8 cellular contexts compared by ENCODE assay signal in the genomic region with DNA sequence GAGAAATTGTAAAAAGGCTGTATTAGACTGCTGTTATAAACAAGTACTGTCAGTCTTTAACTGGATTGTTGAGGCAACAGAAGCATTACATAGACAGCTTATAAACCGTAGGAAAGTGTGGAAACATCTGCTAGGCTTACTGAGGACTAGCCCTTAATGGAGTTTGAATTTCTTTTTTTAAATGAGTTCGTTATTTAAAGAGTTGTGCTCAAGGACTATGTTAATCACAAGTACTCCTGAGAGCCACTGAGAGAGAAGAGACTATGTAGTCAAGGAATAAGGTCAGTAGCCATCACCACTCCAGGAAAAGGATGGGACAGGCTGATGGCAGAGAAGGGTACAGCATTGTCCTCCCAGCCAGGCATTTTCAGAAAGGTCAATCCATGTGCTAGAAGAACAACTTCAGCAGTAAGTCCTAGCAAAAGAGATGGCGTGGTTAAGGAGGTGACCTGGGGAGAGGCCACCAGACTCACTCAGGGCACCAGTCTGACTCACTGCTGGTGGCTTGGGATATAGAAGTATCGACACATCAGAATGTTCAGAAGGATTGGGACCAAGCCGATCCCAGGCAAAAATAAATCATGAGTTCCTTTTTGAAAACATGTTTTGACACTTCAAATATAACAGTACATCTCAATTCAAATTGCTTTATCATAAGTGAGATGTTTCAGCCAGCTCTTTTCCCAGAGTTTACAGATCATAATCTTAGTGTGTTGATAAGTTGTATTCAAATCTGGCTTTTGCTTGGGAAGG. TPM values are rescaled to one million over a fixed set of nuclear protein-coding genes. Genes with fewer than 3 reads are reported as not detected.
A peak's percentile ranks its signal among the peaks of the same experiment; 100 is the strongest.
DNase-seq lines count a peak whose midpoint lies in the region; ATAC-seq, FAIRE-seq and TF ChIP-seq lines count a peak whose summit lies in the region.

No MANE protein-coding gene starts in this region.

- H3K9me3 ChIP-seq in HUES64 (ENCODE audit: insufficient read depth, low read depth, low read length), result no peaks in the 10 kb centered on the region
- H3K9me3 ChIP-seq in HepG2 (ENCODE audit: low read length), result no peaks in the 10 kb centered on the region

- H3K9me3 Mint-ChIP-seq in Calu3 (ENCODE audit: low read depth, unreplicated experiment), result no peaks in the 10 kb centered on the region

- H3K36me3 ChIP-seq in HUES64 (ENCODE audit: insufficient read depth, low read length) (peaks cover 41% of the 10 kb centered on the region), HepG2 (replicated peaks in 1 of 2; ENCODE audit: control insufficient read depth in 1 of 2, insufficient read depth in 2 of 2, low read length in 2 of 2) (peaks cover 9 to 28% of the 10 kb centered on the region in 2 experiments)

- TF ChIP-seq EP300 in HepG2 (IDR thresholded peaks at IDR 0.05; ENCODE audit: low read depth in 2 of 2, low read length in 2 of 2) (no peak), HepG2 (CRISPR knock-in tag; IDR thresholded peaks at IDR 0.05; ENCODE audit: borderline replicate concordance) (no peak)

- H4K20me1 ChIP-seq in HepG2 (ENCODE audit: insufficient read depth, low read length), result peaks cover 40% of the 10 kb centered on the region

- TF ChIP-seq POLR2A in HepG2 (IDR thresholded peaks at IDR 0.05; ENCODE audit: insufficient read depth in 1 of 2, low read depth in 2 of 2, low read length in 2 of 2), result peak; percentile 48 to 76; a peak in 3 of 4 replicates

- ATAC-seq in HepG2 (peak; percentile 65), GM21576 (IDR thresholded peaks at IDR 0.05; ENCODE audit: unreplicated experiment) (no peak)

- no peak overlapping the region for H3K4me2 ChIP-seq in HepG2 (ENCODE audit: low read depth, low read length)

- H3K4me3 ChIP-seq in HUES64 (ENCODE audit: low read length), result no peak overlapping the region
- H3K4me3 ChIP-seq in HepG2 (replicated peaks in 1 of 3; ENCODE audit: insufficient read depth in 1 of 3, low read depth in 2 of 3, low read length in 3 of 3), result no peak overlapping the region

- intact Hi-C loops in Calu3 (cut with micrococcal nuclease; ENCODE audit: unreplicated experiment) (no loop called here), HepG2 (cut with micrococcal nuclease; ENCODE audit: unreplicated experiment) (loop anchor here (5.0 kb wide), 1 partner anchor 216 kb away; no protein-coding TSS in a partner anchor)

- H3K4me1 Mint-ChIP-seq in Calu3 (ENCODE audit: low read depth, unreplicated experiment), result peaks cover 25% of the 10 kb centered on the region

- H3K27ac Mint-ChIP-seq in Calu3 (ENCODE audit: unreplicated experiment), result peak overlapping the region; percentile 85

- peaks cover 14% of the 10 kb centered on the region for H3K79me2 ChIP-seq in HepG2 (ENCODE audit: insufficient read depth, low read length)

- peak overlapping the region; percentile 30; the same call in 1 of the 2 replicates for H3K27ac ChIP-seq in HUES64 (ENCODE audit: low read depth, low read length)
- no peak overlapping the region for H3K27ac ChIP-seq in HepG2 (ENCODE audit: extremely low read length, insufficient read depth, low read length)

- H3K4me3 Mint-ChIP-seq in Calu3 (ENCODE audit: low read depth, unreplicated experiment), result no peak overlapping the region

- H3K27me3 Mint-ChIP-seq in Calu3 (ENCODE audit: unreplicated experiment), result no peaks in the 10 kb centered on the region

- no peak for TF ChIP-seq CTCF in Calu3 (IDR thresholded peaks at IDR 0.05; ENCODE audit: unreplicated experiment)
- TF ChIP-seq CTCF in HepG2 (CRISPR knock-in tag; IDR thresholded peaks at IDR 0.05), result no peak

- H3K27me3 ChIP-seq in HUES64 (ENCODE audit: insufficient read depth, low read length) (no peaks in the 10 kb centered on the region), HepG2 (ENCODE audit: control insufficient read depth in 1 of 2, insufficient read depth in 2 of 2, low read length in 2 of 2) (no peaks in the 10 kb centered on the region; a peak in 1 of 5 replicates)

- no peak for FAIRE-seq in HepG2 (lab: Jason Lieb, UNC)

- BruUV-seq in Calu3 (replicated peaks; lab: Mats Ljungman, UMichigan), result no TSS peak
- no TSS peak for BruUV-seq in HepG2 (replicated peaks; lab: Mats Ljungman, UMichigan)

- no peak for TF ChIP-seq RAD21 in HepG2 (CRISPR knock-in tag; IDR thresholded peaks at IDR 0.05)

- DNase-seq in Calu3 (no peak), HepG2 (ENCODE audit: low spot score) (peak; percentile 20), HPDE6-E6E7 (ENCODE audit: extremely low spot score) (no peak), occipital lobe (lab: John Stamatoyannopoulos, UW) (no peak), superior temporal gyrus (ENCODE audit: extremely low spot score) (no peak)
- peak; percentile 60 for DNase-seq in activated CD8-positive, alpha-beta memory T cell treated with anti-CD3 and anti-CD28 coated beads, Interleukin-2, amount 50 U/mL, for 48 hours

- POLR2A ChIA-PET in HepG2 (lab: Yijun Ruan, JAX), result interaction anchor here (1.7 to 2.6 kb wide), 2 partner anchors 22 to 214 kb away, joined by 6 to 8 read pairs; a partner anchor contains a TSS

- H3K36me3 Mint-ChIP-seq in Calu3 (ENCODE audit: insufficient read depth, unreplicated experiment), result peaks cover 64% of the 10 kb centered on the region

- in situ Hi-C loops in HepG2 (cut with HindIII; ENCODE audit: extremely low pct_ligation_motif_present, low pct_unique_long_range_greater_than_20kb), result loop anchor here (10.0 kb wide), 2 partner anchors 224 to 734 kb away; no protein-coding TSS in a partner anchor

- H2AFZ ChIP-seq in HepG2 (ENCODE audit: low read length), result no peak overlapping the region

- H3K9ac ChIP-seq in HUES64 (ENCODE audit: low read depth, low read length), result no peak overlapping the region
- H3K9ac ChIP-seq in HepG2 (ENCODE audit: insufficient read depth, low read depth, low read length), result no peak overlapping the region

- H3K4me1 ChIP-seq in HUES64 (ENCODE audit: insufficient read depth, low read length) (peaks cover 11% of the 10 kb centered on the region), HepG2 (ENCODE audit: insufficient read depth, low read length) (peaks cover 46% of the 10 kb centered on the region)

- CTCF ChIA-PET in Calu3 (lab: Charles Lee) (interaction anchor here (0.6 kb wide), 2 partner anchors 269 to 671 kb away, joined by 3 to 7 read pairs; no protein-coding TSS in a partner anchor), HepG2 (lab: Yijun Ruan, JAX; ENCODE audit: low intra/inter-chr PET ratio, low total read pairs) (no interaction called here)

- 81% methylated on average over 5 of the region's 5 CpGs for whole genome bisulfite sequencing in HUES64
- 61% methylated on average over 5 of the region's 5 CpGs for WGBS in HepG2 (ENCODE audit: low lambda C conversion rate)

RNA-seq across cellular contexts. Expression of a gene that starts 6.4 kb away (rescaled TPM):
- total RNA-seq in Calu3 (2022), result 1,002 and 1,082 TPM in 2 replicates
- polyA plus RNA-seq in HUES64 (2013, experiment 1 of 2), result 2,254 TPM
- polyA plus RNA-seq in HUES64 (2013, experiment 2 of 2), result 2,391 TPM
- total RNA-seq in HepG2 (2016; rRNA removed; fragmentation: Illumina TruSeq; extraction: Trizol), result 3,224 and 3,551 TPM in 2 replicates
- total RNA-seq in HepG2 (2016; cell fraction: cytosol; rRNA removed; fragmentation: Illumina TruSeq; extraction: Trizol; ENCODE audit: low read depth), result 10,695 and 12,100 TPM in 2 replicates
- 3,292 and 3,559 TPM in 2 replicates for total RNA-seq in HepG2 (2016; cell fraction: insoluble cytoplasmic fraction; rRNA removed; fragmentation: Illumina TruSeq; extraction: Trizol)
- total RNA-seq in HepG2 (2016; cell fraction: membrane; rRNA removed; fragmentation: Illumina TruSeq; extraction: Trizol), result 12,582 and 12,681 TPM in 2 replicates
- 1,009 and 1,091 TPM in 2 replicates for total RNA-seq in HepG2 (2016; cell fraction: nucleus; rRNA removed; fragmentation: Illumina TruSeq; extraction: Trizol)
- polyA plus RNA-seq in HepG2 (2011; rRNA removed), result 6,343 and 7,346 TPM in 2 replicates
- 10,754 and 13,161 TPM in 2 replicates for polyA plus RNA-seq in HepG2 (2011; cell fraction: cytosol; rRNA removed)
- 1,380 and 1,587 TPM in 2 replicates for polyA plus RNA-seq in HepG2 (2011; cell fraction: nucleus; rRNA removed)
- 4,280 and 4,651 TPM in 2 replicates for polyA plus RNA-seq in HepG2 (2012)
- 13,237 and 13,731 TPM in 2 replicates for polyA plus RNA-seq in HepG2 (2016; cell fraction: cytosol; fragmentation: Illumina TruSeq; extraction: Trizol; ENCODE audit: low read depth)
- 3,395 and 3,576 TPM in 2 replicates for polyA plus RNA-seq in HepG2 (2016; cell fraction: insoluble cytoplasmic fraction; fragmentation: Illumina TruSeq; extraction: Trizol; ENCODE audit: low read depth)
- 11,484 and 12,144 TPM in 2 replicates for polyA plus RNA-seq in HepG2 (2016; cell fraction: membrane; fragmentation: Illumina TruSeq; extraction: Trizol; ENCODE audit: low read depth)
- polyA plus RNA-seq in HepG2 (2016; cell fraction: nucleus; fragmentation: Illumina TruSeq; extraction: Trizol; ENCODE audit: insufficient read depth, low read depth), result 1,833 and 2,013 TPM in 2 replicates
- 2,109 and 3,494 TPM in 2 replicates for polyA minus RNA-seq in HepG2 (2011; rRNA and poly(A)+ RNA removed; ENCODE audit: low replicate concordance)
- 1,100 and 1,176 TPM in 2 replicates for polyA minus RNA-seq in HepG2 (2011; cell fraction: cytosol; rRNA and poly(A)+ RNA removed)
- 507 and 550 TPM in 2 replicates for polyA minus RNA-seq in HepG2 (2011; cell fraction: nucleus; rRNA and poly(A)+ RNA removed)
- 772 TPM for total RNA-seq in occipital lobe

RNA-seq across cellular contexts. Expression of a gene that starts 22.4 kb away (rescaled TPM):
- total RNA-seq in Calu3 (2022) (23.9 and 25.9 TPM in 2 replicates), HepG2 (2016; rRNA removed; fragmentation: Illumina TruSeq; extraction: Trizol) (9.1 and 13.8 TPM in 2 replicates), occipital lobe (16.4 TPM)
- polyA plus RNA-seq in HUES64 (2013, experiment 1 of 2), result 13.4 TPM
- 14.7 TPM for polyA plus RNA-seq in HUES64 (2013, experiment 2 of 2)
- total RNA-seq in HepG2 (2016; cell fraction: cytosol; rRNA removed; fragmentation: Illumina TruSeq; extraction: Trizol; ENCODE audit: low read depth), result 2.6 and 3.7 TPM in 2 replicates
- total RNA-seq in HepG2 (2016; cell fraction: insoluble cytoplasmic fraction; rRNA removed; fragmentation: Illumina TruSeq; extraction: Trizol), result 9.3 and 14.3 TPM in 2 replicates
- 7.4 and 8.2 TPM in 2 replicates for total RNA-seq in HepG2 (2016; cell fraction: membrane; rRNA removed; fragmentation: Illumina TruSeq; extraction: Trizol)
- 12.6 and 14.0 TPM in 2 replicates for total RNA-seq in HepG2 (2016; cell fraction: nucleus; rRNA removed; fragmentation: Illumina TruSeq; extraction: Trizol)
- 9.8 and 11.4 TPM in 2 replicates for polyA plus RNA-seq in HepG2 (2011; rRNA removed)
- 5.6 and 9.6 TPM in 2 replicates for polyA plus RNA-seq in HepG2 (2011; cell fraction: cytosol; rRNA removed)
- polyA plus RNA-seq in HepG2 (2011; cell fraction: nucleus; rRNA removed), result 8.1 and 11.8 TPM in 2 replicates
- polyA plus RNA-seq in HepG2 (2012), result 10.7 and 13.7 TPM in 2 replicates
- polyA plus RNA-seq in HepG2 (2016; cell fraction: cytosol; fragmentation: Illumina TruSeq; extraction: Trizol; ENCODE audit: low read depth), result 3.2 TPM in 2 replicates
- polyA plus RNA-seq in HepG2 (2016; cell fraction: insoluble cytoplasmic fraction; fragmentation: Illumina TruSeq; extraction: Trizol; ENCODE audit: low read depth), result 7.9 and 10.1 TPM in 2 replicates
- polyA plus RNA-seq in HepG2 (2016; cell fraction: membrane; fragmentation: Illumina TruSeq; extraction: Trizol; ENCODE audit: low read depth), result 6.7 and 6.9 TPM in 2 replicates
- polyA plus RNA-seq in HepG2 (2016; cell fraction: nucleus; fragmentation: Illumina TruSeq; extraction: Trizol; ENCODE audit: insufficient read depth, low read depth), result 22.4 and 23.0 TPM in 2 replicates
- 10.6 and 11.6 TPM in 2 replicates for polyA minus RNA-seq in HepG2 (2011; rRNA and poly(A)+ RNA removed; ENCODE audit: low replicate concordance)
- 6.4 and 7.6 TPM in 2 replicates for polyA minus RNA-seq in HepG2 (2011; cell fraction: cytosol; rRNA and poly(A)+ RNA removed)
- 8.4 and 10.2 TPM in 2 replicates for polyA minus RNA-seq in HepG2 (2011; cell fraction: nucleus; rRNA and poly(A)+ RNA removed)

Comparison
In these comparisons a context has a peak if more than half of its experiments do, and no peak if none do; other contexts are left out.
1. DNase-seq: peak in activated CD8-positive, alpha-beta memory T cell treated with anti-CD3 and anti-CD28 coated beads, Interleukin-2, amount 50 U/mL, for 48 hours (single experiment) and HepG2 (single experiment); none in Calu3 (single experiment), HPDE6-E6E7 (single experiment), occipital lobe (single experiment) and superior temporal gyrus (single experiment).